Comparison of ENCODE assay signal across 8 cellular contexts in genomic region chr21:25735895-25736597, GRCh38. TPM values are rescaled to one million over a fixed set of nuclear protein-coding genes. Genes with fewer than 3 reads are reported as not detected.
DNase-seq lines count a peak whose midpoint lies in the region; ATAC-seq and TF ChIP-seq lines count a peak whose summit lies in the region.

No MANE protein-coding gene starts in this region.

- ATAC-seq in GM21367 (IDR thresholded peaks at IDR 0.05; ENCODE audit: unreplicated experiment): peak; percentile 2
- ATAC-seq in gastroesophageal sphincter: no peak
- no peak for ATAC-seq in left colon

- peaks cover 16% of the 10 kb centered on the region for H3K4me1 ChIP-seq in HUES48 (ENCODE audit: control insufficient read depth, insufficient read depth, low read length)
- H3K4me1 ChIP-seq in gastroesophageal sphincter: peaks cover 0 to 52% (median 25%) of the 10 kb centered on the region in 3 donors

- intact Hi-C loops in left colon (cut with DNase I, micrococcal nuclease): loop anchor here in 1 of 2 donors (10.0 kb wide), 1 partner anchor 429 kb away; no protein-coding TSS in a partner anchor

- peak; percentile 49 for DNase-seq in GF-D8 (lab: John Stamatoyannopoulos, UW)
- peak; percentile 36 for DNase-seq in renal cortical epithelial cell (ENCODE audit: low read depth)
- no peak for DNase-seq in left colon
- DNase-seq in ureter (ENCODE audit: low spot score): no peak

- TF ChIP-seq POLR2A in gastroesophageal sphincter (IDR thresholded peaks at IDR 0.05): peak in 1 of 2 donors; percentile 2

- H3K27ac ChIP-seq in HUES48 (ENCODE audit: low read depth, low read length) (peak overlapping the region; percentile 99), gastroesophageal sphincter (peak overlapping the region; percentile 95 to 100 (median 97))

- H3K36me3 ChIP-seq in HUES48 (ENCODE audit: control insufficient read depth, insufficient read depth, low read length): no peaks in the 10 kb centered on the region
- H3K36me3 ChIP-seq in gastroesophageal sphincter: peaks cover 0 to 1% of the 10 kb centered on the region in 2 donors

- TF ChIP-seq CTCF in WI38 (IDR thresholded peaks at IDR 0.05; ENCODE audit: low read depth, low read length) (no peak), gastroesophageal sphincter (IDR thresholded peaks at IDR 0.05) (no peak)

- no peak for TF ChIP-seq EP300 in gastroesophageal sphincter (IDR thresholded peaks at IDR 0.05)

- H3K4me3 ChIP-seq in HUES48 (ENCODE audit: low read depth, low read length) (peak overlapping the region; percentile 97), WI38 (ENCODE audit: low read depth, low read length) (peak overlapping the region; percentile 90), gastroesophageal sphincter (peak overlapping the region; percentile 79 to 91)

- H3K9ac ChIP-seq in HUES48 (ENCODE audit: low read depth, low read length): peak overlapping the region; percentile 75

- WGBS in gastroesophageal sphincter (ENCODE audit: low coverage in 1 of 2), 2 donors: 0 to 1% methylated on average over 16 to 17 of the region's 20 CpGs

- H3K27me3 ChIP-seq in HUES48 (ENCODE audit: control insufficient read depth, insufficient read depth, low read length): no peaks in the 10 kb centered on the region
- H3K27me3 ChIP-seq in gastroesophageal sphincter: no peaks in the 10 kb centered on the region

- no peaks in the 10 kb centered on the region for H3K9me3 ChIP-seq in HUES48 (ENCODE audit: control insufficient read depth, insufficient read depth, low read length)
- H3K9me3 ChIP-seq in gastroesophageal sphincter: no peaks in the 10 kb centered on the region

RNA-seq across cellular contexts. Expression of gene GABPA, which starts 1.3 kb away (rescaled TPM):
- total RNA-seq in gastroesophageal sphincter (10 to 100 TPM; 17.0 to 30.0 (median 24.2) TPM), renal cortical epithelial cell (22.4 and 27.0 TPM in 2 replicates), left colon (10 to 100 TPM; 21.7 to 23.1 TPM), ureter (26.3 TPM)

RNA-seq across cellular contexts. Expression of gene ATP5PF, which starts 1.3 kb away (rescaled TPM):
- 100 to 1,000 TPM; 108 to 158 (median 130) TPM for total RNA-seq in gastroesophageal sphincter
- total RNA-seq in renal cortical epithelial cell: 63.0 and 120 TPM in 2 replicates
- 100 to 1,000 TPM; 200 to 219 TPM for total RNA-seq in left colon
- 99.8 TPM for total RNA-seq in ureter

Comparison
In these comparisons a context has a peak if more than half of its experiments do, and no peak if none do; other contexts are left out.
1. DNase-seq: peak in GF-D8 (single experiment) and renal cortical epithelial cell (single experiment); none in left colon (0 of 2) and ureter (single experiment).
2. Peak in every context shown above with its lines, with median percentiles within 50 percentile points of each other: H3K4me3 ChIP-seq.